Comparison of ENCODE assay signal across 25 cellular contexts in the genomic region with DNA sequence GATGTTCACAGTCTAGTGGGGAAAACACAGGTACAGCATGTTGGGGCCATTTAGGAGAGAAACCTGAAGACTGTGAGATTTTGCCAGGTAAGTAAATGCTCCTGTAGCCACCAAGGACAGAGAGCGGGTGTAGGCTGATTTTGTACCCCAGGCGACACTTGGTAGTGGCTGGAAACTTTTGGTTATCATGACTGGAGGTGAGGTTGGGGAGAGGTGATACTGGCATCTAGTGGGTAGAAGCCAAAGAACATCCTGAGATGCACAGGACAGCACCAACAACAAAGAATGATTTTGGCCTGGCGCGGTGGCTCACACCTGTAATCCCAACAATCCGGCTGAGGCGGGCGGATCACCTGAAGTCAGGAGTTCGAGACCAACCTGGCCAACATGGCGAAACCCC. TPM values are rescaled to one million over a fixed set of nuclear protein-coding genes. Genes with fewer than 3 reads are reported as not detected.
DNase-seq lines count a peak whose midpoint lies in the region; ATAC-seq and TF ChIP-seq lines count a peak whose summit lies in the region.
"Had no signal": no experiment of that assay in that cellular context is flagged by ENCODE, and none has a peak within 500 bp of the region (broad histone marks: within the 10 kb centered on the region; RNA-seq: fewer than 3 reads in every experiment).

No MANE protein-coding gene starts in this region.

- no peaks in the 10 kb centered on the region for H3K79me2 ChIP-seq in HCT116 (ENCODE audit: insufficient read depth, low read length)
- H3K79me2 ChIP-seq in mammary epithelial cell (ENCODE audit: insufficient read depth, low read length) = no peaks in the 10 kb centered on the region

- H3K9ac ChIP-seq in HCT116 (ENCODE audit: low read length) (no peak overlapping the region), mammary epithelial cell (ENCODE audit: insufficient read depth, low read length) (no peak overlapping the region)
- H3K9ac ChIP-seq: GM23248 had no signal

- no peak for TF ChIP-seq POLR2A in HCT116 (IDR thresholded peaks at IDR 0.05; ENCODE audit: borderline replicate concordance, extremely low read depth, insufficient read depth, insufficient read length)

- WGBS in mammary epithelial cell (ENCODE audit: low coverage, missing lambda C conversion rate) = 94% methylated on average over 9 of the region's 9 CpGs

- no peaks in the 10 kb centered on the region for H4K20me1 ChIP-seq in HCT116 (ENCODE audit: insufficient read depth)
- H4K20me1 ChIP-seq in mammary epithelial cell (ENCODE audit: insufficient read depth, low read length) = no peaks in the 10 kb centered on the region

- H3K36me3 ChIP-seq in HCT116 (ENCODE audit: control insufficient read depth in 1 of 2, insufficient read depth in 2 of 2, low read length in 2 of 2) (no peaks in the 10 kb centered on the region), Panc1 (ENCODE audit: control insufficient read depth, insufficient read depth, low read length) (no peaks in the 10 kb centered on the region), mammary epithelial cell (ENCODE audit: insufficient read depth, low read length) (no peaks in the 10 kb centered on the region)
- H3K36me3 ChIP-seq: lower lobe of right lung, neutrophil, Peyer's patch, SJSA1 had no signal

- H3K27ac ChIP-seq in HCT116 (ENCODE audit: low read depth, low read length) (no peak overlapping the region), Panc1 (ENCODE audit: low read length) (no peak overlapping the region), mammary epithelial cell (ENCODE audit: insufficient read depth, low read depth, low read length) (no peak overlapping the region)
- H3K27ac ChIP-seq: GM23248, lower lobe of right lung, neutrophil, Peyer's patch, SJSA1 had no signal

- TF ChIP-seq CTCF in GM10266 (IDR thresholded peaks at IDR 0.05; ENCODE audit: control insufficient read depth, insufficient read depth, low read depth, missing control alignments) = peak; percentile 6
- peak; percentile 10 to 27 (median 20); a peak in 2 of 6 replicates for TF ChIP-seq CTCF in HCT116 (IDR thresholded peaks at IDR 0.05 in 2 of 3, conservative IDR thresholded peaks at IDR 0.05 in 1 of 3; ENCODE audit: borderline replicate concordance in 1 of 3, insufficient read depth in 1 of 3, low read depth in 2 of 3, low read length in 2 of 3)
- TF ChIP-seq CTCF in Panc1 (IDR thresholded peaks at IDR 0.05) = no peak
- peak; percentile 25 for TF ChIP-seq CTCF in epithelial cell of proximal tubule (conservative IDR thresholded peaks at IDR 0.05; ENCODE audit: low read depth, low read length)
- peak in 1 of 2 donors; percentile 13 for TF ChIP-seq CTCF in mammary epithelial cell (conservative IDR thresholded peaks at IDR 0.05 in 1 of 2, IDR thresholded peaks at IDR 0.05 in 1 of 2; ENCODE audit: extremely low read depth in 1 of 2, insufficient read depth in 1 of 2, low read depth in 1 of 2, low read length in 2 of 2)

- H3K4me1 ChIP-seq in HCT116 (ENCODE audit: control insufficient read depth in 1 of 2, insufficient read depth in 2 of 2, low read length in 2 of 2) = no peaks in the 10 kb centered on the region
- H3K4me1 ChIP-seq in Panc1 (ENCODE audit: control insufficient read depth, insufficient read depth, low read length) = peaks cover 9% of the 10 kb centered on the region
- H3K4me1 ChIP-seq in mammary epithelial cell (ENCODE audit: insufficient read depth, low read length) = peaks cover 13% of the 10 kb centered on the region
- H3K4me1 ChIP-seq: lower lobe of right lung, Peyer's patch, SJSA1 had no signal

- CTCF ChIA-PET in HCT116 (lab: Charles Lee) (no interaction called here), Panc1 (lab: Charles Lee) (no interaction called here), mammary epithelial cell (lab: Charles Lee; ENCODE audit: low non-redundant PET) (no interaction called here)

- peak; percentile 77 for ATAC-seq in HCT116
- ATAC-seq in Panc1 = peak; percentile 73
- ATAC-seq in GM19395 (IDR thresholded peaks at IDR 0.05; ENCODE audit: unreplicated experiment) = no peak
- ATAC-seq: CD8-positive, alpha-beta T cell; lower lobe of right lung had no signal

- peak; percentile 55 for TF ChIP-seq RAD21 in HCT116 (IDR thresholded peaks at IDR 0.05; ENCODE audit: low read depth)

- DNase-seq in GM10266 (ENCODE audit: extremely low spot score) = no peak
- DNase-seq in HCT116 (ENCODE audit: low read depth, low spot score) = no peak
- DNase-seq in Panc1 (ENCODE audit: low read depth, low spot score) = no peak
- no peak for DNase-seq in epithelial cell of proximal tubule (ENCODE audit: low read depth)
- no peak for DNase-seq in SW480 (ENCODE audit: low spot score)
- no peak for DNase-seq in mammary epithelial cell
- DNase-seq: activated CD4-positive, alpha-beta T cell treated with anti-CD3 and anti-CD28 coated beads, Interleukin-2, amount 50 U/mL, for 48 hours; activated T-cell treated with anti-CD3 and anti-CD28 coated beads for 4 hours; amygdala; CD8-positive, alpha-beta T cell; erythroblast; foreskin melanocyte; GM23248; hippocampal formation; Kasumi-1; lower lobe of right lung; NCI-H2081 treated with DMSO at 0.1 percent for 48 hours; NCI-H510A treated with DMSO at 0.1 percent for 48 hours; Peyer's patch; small intestine; stimulated activated naive CD4-positive, alpha-beta T cell treated with Interleukin-2 at 50 U/mL for 16 hours; T-helper 2 cell had no signal

- H3K27me3 ChIP-seq in HCT116 (ENCODE audit: insufficient read depth, low read length) = no peaks in the 10 kb centered on the region
- no peaks in the 10 kb centered on the region for H3K27me3 ChIP-seq in Panc1 (ENCODE audit: control insufficient read depth, insufficient read depth, low read length)
- H3K27me3 ChIP-seq in mammary epithelial cell (ENCODE audit: insufficient read depth, low read length) = no peaks in the 10 kb centered on the region
- H3K27me3 ChIP-seq: neutrophil, Peyer's patch, SJSA1 had no signal

- POLR2A ChIA-PET in HCT116 (lab: Charles Lee) = no interaction called here
- POLR2A ChIA-PET in Panc1 (lab: Charles Lee) = no interaction called here

- RAD21 ChIA-PET in HCT116 (lab: Charles Lee; ENCODE audit: low non-redundant PET in 1 of 2, low total read pairs in 2 of 2, uncharacterized antibody in 2 of 2, unreplicated experiment in 2 of 2) = no interaction called here

- in situ Hi-C loops in Panc1 (cut with HindIII; ENCODE audit: low pct_unique_long_range_greater_than_20kb, low sequenced_read_pairs) (no loop called here), mammary epithelial cell (cut with MboI; ENCODE audit: low sequenced_read_pairs in 2 of 2) (no loop called here)

- dilution Hi-C loops in mammary epithelial cell (cut with HindIII; ENCODE audit: low sequenced_read_pairs) = no loop called here

- H3K9me2 ChIP-seq in HCT116 (ENCODE audit: insufficient read depth) = no peaks in the 10 kb centered on the region

- H2AFZ ChIP-seq in HCT116 (ENCODE audit: low read depth, low read length, poor library complexity, severe bottlenecking) (no peak overlapping the region), mammary epithelial cell (ENCODE audit: low read depth, low read length) (no peak overlapping the region)
- H2AFZ ChIP-seq: GM23248 had no signal

- intact Hi-C loops in HCT116 (cut with micrococcal nuclease) = loop anchor here (5.0 kb wide), 1 partner anchor 136 kb away; no protein-coding TSS in a partner anchor
- intact Hi-C loops in Panc1 (cut with micrococcal nuclease; ENCODE audit: unreplicated experiment) = no loop called here
- intact Hi-C loops in mammary epithelial cell (cut with micrococcal nuclease) = loop anchor here (2.0 kb wide), 1 partner anchor 135 kb away; no protein-coding TSS in a partner anchor

- H3K9me3 ChIP-seq in HCT116 (ENCODE audit: control insufficient read depth in 1 of 2, insufficient read depth in 1 of 2, low read depth in 1 of 2, low read length in 2 of 2) (no peaks in the 10 kb centered on the region), Panc1 (ENCODE audit: control insufficient read depth, insufficient read depth, low read depth, low read length) (no peaks in the 10 kb centered on the region), mammary epithelial cell (replicated peaks; ENCODE audit: insufficient read depth, low read length) (no peaks in the 10 kb centered on the region)
- H3K9me3 ChIP-seq: lower lobe of right lung, neutrophil, Peyer's patch, SJSA1 had no signal

- H3K4me2 ChIP-seq in HCT116 (ENCODE audit: low read length) = no peak overlapping the region
- no peak overlapping the region for H3K4me2 ChIP-seq in mammary epithelial cell (ENCODE audit: insufficient read depth, low read depth, low read length)

- BruUV-seq in HCT116 (replicated peaks; lab: Mats Ljungman, UMichigan) (no TSS peak), Panc1 (replicated peaks; lab: Mats Ljungman, UMichigan) (no TSS peak), mammary epithelial cell (replicated peaks; lab: Mats Ljungman, UMichigan) (no TSS peak)

- H3K4me3 ChIP-seq in HCT116 (replicated peaks in 1 of 2; ENCODE audit: low read depth in 1 of 2, low read length in 2 of 2) (no peak overlapping the region), Panc1 (ENCODE audit: low read depth in 2 of 2, low read length in 2 of 2) (no peak overlapping the region), epithelial cell of proximal tubule (ENCODE audit: low read depth, low read length) (no peak overlapping the region), mammary epithelial cell (replicated peaks in 1 of 3; ENCODE audit: insufficient read depth in 1 of 3, low read depth in 2 of 3, low read length in 3 of 3) (no peak overlapping the region)
- H3K4me3 ChIP-seq: GM23248, lower lobe of right lung, Peyer's patch, SJSA1 had no signal

TF ChIP-seq in HCT116, 20 proteins besides CTCF, POLR2A, EP300 and RAD21 (continues in another document):
- TF ChIP-seq EGR1 (IDR thresholded peaks at IDR 0.05; ENCODE audit: low read depth) (no peak), SP1 (IDR thresholded peaks at IDR 0.05; ENCODE audit: low read depth) (no peak)

RNA-seq across cellular contexts. Expression of a gene that starts 38.8 kb away (rescaled TPM):
- total RNA-seq in HCT116 (2021; ENCODE audit: unreplicated experiment) (14.7 TPM), Panc1 (2021; ENCODE audit: unreplicated experiment) (22.6 TPM), epithelial cell of proximal tubule (13.3 and 19.6 TPM in 2 replicates), mammary epithelial cell (10 to 100 TPM; 14.7 to 16.7 TPM)
- 5.3 TPM in 2 replicates for polyA plus RNA-seq in HCT116 (2012)
- polyA plus RNA-seq in Panc1 (2012; ENCODE audit: insufficient read length) = 10.4 TPM
- polyA plus RNA-seq in mammary epithelial cell = 8.4 TPM
- polyA minus RNA-seq in mammary epithelial cell = 1.8 TPM
